In the genomic region with DNA sequence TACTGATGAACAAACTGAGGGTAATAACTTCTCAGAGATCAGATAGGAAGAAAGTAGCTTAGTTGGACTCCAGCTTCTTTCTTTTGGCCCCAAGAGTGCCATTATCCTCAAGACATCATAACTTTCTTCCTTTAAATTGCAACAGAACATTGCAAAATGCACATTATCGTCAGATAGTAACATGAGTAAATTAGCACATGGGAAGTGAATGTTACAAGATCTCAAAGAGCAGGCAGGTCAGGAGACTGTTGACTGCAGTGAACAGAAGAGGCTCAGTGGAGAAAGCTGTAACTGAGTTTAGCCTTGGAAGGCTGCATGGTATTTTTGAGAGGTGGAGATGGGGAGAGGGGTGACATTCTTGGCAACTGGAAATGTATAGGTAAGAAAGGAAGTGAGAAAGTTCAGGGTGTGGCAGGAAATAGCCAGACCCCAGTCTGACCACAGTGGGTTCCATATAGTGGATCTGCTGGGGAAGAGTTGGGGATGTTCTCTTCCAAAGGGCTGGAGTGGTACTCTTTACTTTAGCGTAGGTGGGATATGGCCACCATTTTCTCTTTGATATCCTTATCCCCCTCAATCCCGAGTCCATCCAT, we compare ENCODE assay signal across 9 cellular contexts.
DNase-seq lines count a peak whose midpoint lies in the region; ATAC-seq and TF ChIP-seq lines count a peak whose summit lies in the region.
"Had no signal": no experiment of that assay in that cellular context is flagged by ENCODE, and none has a peak within 500 bp of the region (broad histone marks: within the 10 kb centered on the region; RNA-seq: fewer than 3 reads in every experiment).

No MANE protein-coding gene starts in this region.

- H3K27ac Mint-ChIP-seq in activated CD8-positive, alpha-beta memory T cell treated with anti-CD3 and anti-CD28 coated beads, Interleukin-2, amount 10 ng/mL, durations not matched to agents 7 days and 5 days, result peak overlapping the region; percentile 86

- no peak for TF ChIP-seq CTCF in stomach (IDR thresholded peaks at IDR 0.05)
- TF ChIP-seq CTCF in GM13976 (IDR thresholded peaks at IDR 0.05; ENCODE audit: borderline replicate concordance, control extremely low read depth, extremely low read depth, insufficient read depth, missing control alignments), result no peak

- CTCF ChIA-PET in activated CD8-positive, alpha-beta memory T cell treated with anti-CD3 and anti-CD28 coated beads, Interleukin-2, amount 10 ng/mL, durations not matched to agents 7 days and 5 days (lab: Charles Lee), result interaction anchor here (0.6 to 1.5 kb wide), 2 partner anchors 10 to 46 kb away, joined by 3 to 7 read pairs; no protein-coding TSS in a partner anchor

- peaks cover 71% of the 10 kb centered on the region for H3K4me1 Mint-ChIP-seq in activated CD8-positive, alpha-beta memory T cell treated with anti-CD3 and anti-CD28 coated beads, Interleukin-2, amount 10 ng/mL, durations not matched to agents 7 days and 5 days

- peaks cover 4 to 59% (median 10%) of the 10 kb centered on the region in 4 donors for H3K4me1 ChIP-seq in stomach

- intact Hi-C loops in stomach (cut with DNase I; ENCODE audit: low total_unique reads), result no loop called here

- no peaks in the 10 kb centered on the region for H3K36me3 ChIP-seq in stomach

- no peak for TF ChIP-seq EP300 in stomach (IDR thresholded peaks at IDR 0.05)

- in situ Hi-C loops in SK-MEL-5 (cut with HindIII; ENCODE audit: low pct_unique_long_range_greater_than_20kb, low sequenced_read_pairs), result no loop called here
- in situ Hi-C loops in GM13976 (cut with MboI; ENCODE audit: low sequenced_read_pairs, unreplicated experiment), result loop anchor here (25.0 kb wide), 1 partner anchor 327 kb away; a partner anchor contains a TSS

- peak overlapping the region in 3 of 5 donors; percentile 31 to 81 (median 63) for H3K27ac ChIP-seq in stomach

- WGBS in stomach, 5 donors, result 45 to 67% (median 56%) methylated on average over 3 of the region's 3 CpGs

- peaks cover 29% of the 10 kb centered on the region for H3K36me3 Mint-ChIP-seq in activated CD8-positive, alpha-beta memory T cell treated with anti-CD3 and anti-CD28 coated beads, Interleukin-2, amount 10 ng/mL, durations not matched to agents 7 days and 5 days

- H3K27me3 Mint-ChIP-seq in activated CD8-positive, alpha-beta memory T cell treated with anti-CD3 and anti-CD28 coated beads, Interleukin-2, amount 10 ng/mL, durations not matched to agents 7 days and 5 days, result peaks cover 13% of the 10 kb centered on the region

- DNase-seq in activated CD8-positive, alpha-beta memory T cell treated with anti-CD3 and anti-CD28 coated beads, Interleukin-2, amount 10 ng/mL, durations not matched to agents 7 days and 5 days, result peak; percentile 65
- DNase-seq in activated CD8-positive, alpha-beta memory T cell treated with anti-CD3 and anti-CD28 coated beads for 24 hours, result no peak
- DNase-seq in SK-MEL-5 (ENCODE audit: low read depth, low spot score), result peak; percentile 23
- DNase-seq in fibroblast of gingiva (ENCODE audit: low read depth), result peak; percentile 63
- DNase-seq in stomach, result no peak
- DNase-seq in GM13976 (ENCODE audit: low spot score), result no peak
- no peak for DNase-seq in HT-29 (ENCODE audit: low spot score)
- DNase-seq: NCI-H1105 had no signal

- ATAC-seq in activated CD8-positive, alpha-beta memory T cell treated with anti-CD3 and anti-CD28 coated beads, Interleukin-2, amount 10 ng/mL, durations not matched to agents 7 days and 5 days, result peak; percentile 6
- no peak for ATAC-seq in HG02840 (IDR thresholded peaks at IDR 0.05; ENCODE audit: low FRiP score, unreplicated experiment)

- H3K4me3 ChIP-seq in stomach, result no peak overlapping the region

- no peaks in the 10 kb centered on the region for H3K9me3 ChIP-seq in stomach

- H3K9me3 Mint-ChIP-seq in activated CD8-positive, alpha-beta memory T cell treated with anti-CD3 and anti-CD28 coated beads, Interleukin-2, amount 10 ng/mL, durations not matched to agents 7 days and 5 days (ENCODE audit: low read depth), result peaks cover 5% of the 10 kb centered on the region

- H3K4me3 Mint-ChIP-seq in activated CD8-positive, alpha-beta memory T cell treated with anti-CD3 and anti-CD28 coated beads, Interleukin-2, amount 10 ng/mL, durations not matched to agents 7 days and 5 days, result peak overlapping the region; percentile 24

- no peak for TF ChIP-seq POLR2A in stomach (IDR thresholded peaks at IDR 0.05)

- no peaks in the 10 kb centered on the region for H3K27me3 ChIP-seq in stomach

Comparison
In these comparisons a context has a peak if more than half of its experiments do, and no peak if none do; other contexts are left out.
1. DNase-seq: peak in activated CD8-positive, alpha-beta memory T cell treated with anti-CD3 and anti-CD28 coated beads, Interleukin-2, amount 10 ng/mL, durations not matched to agents 7 days and 5 days (single experiment), SK-MEL-5 (single experiment) and fibroblast of gingiva (single experiment); none in activated CD8-positive, alpha-beta memory T cell treated with anti-CD3 and anti-CD28 coated beads for 24 hours (single experiment), stomach (single experiment), GM13976 (single experiment) and HT-29 (single experiment).